In the genomic region with DNA sequence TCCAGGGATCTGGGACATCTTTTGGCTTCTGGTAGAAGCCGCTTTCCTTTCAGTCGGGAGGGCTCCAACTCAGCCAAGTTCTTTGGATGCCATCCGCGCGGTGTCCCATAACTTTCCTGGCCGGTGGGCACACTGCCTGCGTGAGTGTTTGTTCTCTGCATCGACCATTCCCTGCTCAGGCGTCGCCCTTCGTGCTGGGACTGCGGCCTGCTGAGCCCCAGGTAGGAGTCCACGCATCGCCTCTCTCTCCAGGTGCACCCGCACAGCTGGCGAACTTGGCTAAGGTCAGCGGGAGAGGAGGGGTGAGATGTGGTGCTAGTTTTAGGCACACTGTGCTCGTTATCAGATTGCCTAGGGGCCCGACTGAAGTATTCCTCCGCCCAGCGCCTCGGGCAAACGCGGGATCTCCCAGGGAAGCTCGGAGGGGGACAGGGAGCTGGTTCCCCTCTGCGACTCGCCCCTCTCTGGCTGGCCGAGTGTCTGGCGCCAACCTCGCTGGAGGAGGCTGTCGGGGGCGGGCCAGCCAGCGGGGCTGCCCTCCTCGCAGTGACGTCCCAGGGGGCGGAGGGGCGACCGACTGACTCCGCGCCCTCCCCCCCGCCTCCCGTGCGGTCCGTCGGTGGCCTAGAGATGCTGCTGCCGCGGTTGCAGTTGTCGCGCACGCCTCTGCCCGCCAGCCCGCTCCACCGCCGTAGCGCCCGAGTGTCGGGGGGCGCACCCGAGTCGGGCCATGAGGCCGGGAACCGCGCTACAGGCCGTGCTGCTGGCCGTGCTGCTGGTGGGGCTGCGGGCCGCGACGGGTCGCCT, we compare ENCODE assay signal across 1 cellular context.
TF ChIP-seq lines count a peak whose summit lies in the region.

A gene with protein sequence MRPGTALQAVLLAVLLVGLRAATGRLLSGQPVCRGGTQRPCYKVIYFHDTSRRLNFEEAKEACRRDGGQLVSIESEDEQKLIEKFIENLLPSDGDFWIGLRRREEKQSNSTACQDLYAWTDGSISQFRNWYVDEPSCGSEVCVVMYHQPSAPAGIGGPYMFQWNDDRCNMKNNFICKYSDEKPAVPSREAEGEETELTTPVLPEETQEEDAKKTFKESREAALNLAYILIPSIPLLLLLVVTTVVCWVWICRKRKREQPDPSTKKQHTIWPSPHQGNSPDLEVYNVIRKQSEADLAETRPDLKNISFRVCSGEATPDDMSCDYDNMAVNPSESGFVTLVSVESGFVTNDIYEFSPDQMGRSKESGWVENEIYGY (plus strand): TSS at position 607 of the 807 bp plus-strand sequence. CDS start 124 bp downstream, at position 731.

TF ChIP-seq in WTC11, 78 proteins besides CTCF, POLR2A, EP300 and RAD21 (continued from another document):
- 0 out of 2 replicates have a peak, but pooled peaks have one; percentile 6 for TF ChIP-seq ZNF423 (CRISPR knock-in tag; IDR thresholded peaks at IDR 0.05)
- no peak for TF ChIP-seq RORB (CRISPR knock-in tag; IDR thresholded peaks at IDR 0.05)
- TF ChIP-seq, protein P1, sequence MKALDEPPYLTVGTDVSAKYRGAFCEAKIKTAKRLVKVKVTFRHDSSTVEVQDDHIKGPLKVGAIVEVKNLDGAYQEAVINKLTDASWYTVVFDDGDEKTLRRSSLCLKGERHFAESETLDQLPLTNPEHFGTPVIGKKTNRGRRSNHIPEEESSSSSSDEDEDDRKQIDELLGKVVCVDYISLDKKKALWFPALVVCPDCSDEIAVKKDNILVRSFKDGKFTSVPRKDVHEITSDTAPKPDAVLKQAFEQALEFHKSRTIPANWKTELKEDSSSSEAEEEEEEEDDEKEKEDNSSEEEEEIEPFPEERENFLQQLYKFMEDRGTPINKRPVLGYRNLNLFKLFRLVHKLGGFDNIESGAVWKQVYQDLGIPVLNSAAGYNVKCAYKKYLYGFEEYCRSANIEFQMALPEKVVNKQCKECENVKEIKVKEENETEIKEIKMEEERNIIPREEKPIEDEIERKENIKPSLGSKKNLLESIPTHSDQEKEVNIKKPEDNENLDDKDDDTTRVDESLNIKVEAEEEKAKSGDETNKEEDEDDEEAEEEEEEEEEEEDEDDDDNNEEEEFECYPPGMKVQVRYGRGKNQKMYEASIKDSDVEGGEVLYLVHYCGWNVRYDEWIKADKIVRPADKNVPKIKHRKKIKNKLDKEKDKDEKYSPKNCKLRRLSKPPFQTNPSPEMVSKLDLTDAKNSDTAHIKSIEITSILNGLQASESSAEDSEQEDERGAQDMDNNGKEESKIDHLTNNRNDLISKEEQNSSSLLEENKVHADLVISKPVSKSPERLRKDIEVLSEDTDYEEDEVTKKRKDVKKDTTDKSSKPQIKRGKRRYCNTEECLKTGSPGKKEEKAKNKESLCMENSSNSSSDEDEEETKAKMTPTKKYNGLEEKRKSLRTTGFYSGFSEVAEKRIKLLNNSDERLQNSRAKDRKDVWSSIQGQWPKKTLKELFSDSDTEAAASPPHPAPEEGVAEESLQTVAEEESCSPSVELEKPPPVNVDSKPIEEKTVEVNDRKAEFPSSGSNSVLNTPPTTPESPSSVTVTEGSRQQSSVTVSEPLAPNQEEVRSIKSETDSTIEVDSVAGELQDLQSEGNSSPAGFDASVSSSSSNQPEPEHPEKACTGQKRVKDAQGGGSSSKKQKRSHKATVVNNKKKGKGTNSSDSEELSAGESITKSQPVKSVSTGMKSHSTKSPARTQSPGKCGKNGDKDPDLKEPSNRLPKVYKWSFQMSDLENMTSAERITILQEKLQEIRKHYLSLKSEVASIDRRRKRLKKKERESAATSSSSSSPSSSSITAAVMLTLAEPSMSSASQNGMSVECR (CRISPR knock-in tag; IDR thresholded peaks at IDR 0.05; ENCODE audit: borderline replicate concordance): peak; percentile 66; the same call in 1 of the 2 replicates
- peak; percentile 82; the same call in 1 of the 2 replicates for TF ChIP-seq FOXP1 (CRISPR knock-in tag; IDR thresholded peaks at IDR 0.05; ENCODE audit: borderline replicate concordance)
- 0 out of 2 replicates have a peak, but pooled peaks have one; percentile 3 for TF ChIP-seq PRDM15 (CRISPR knock-in tag; IDR thresholded peaks at IDR 0.05)
- TF ChIP-seq ATF1 (CRISPR knock-in tag; IDR thresholded peaks at IDR 0.05): no peak
- TF ChIP-seq SP1 (CRISPR knock-in tag; conservative IDR thresholded peaks at IDR 0.05): 0 out of 2 replicates have a peak, but pooled peaks have one; percentile 38
- TF ChIP-seq E2F5 (CRISPR knock-in tag; IDR thresholded peaks at IDR 0.05): peak; percentile 77; the same call in 1 of the 2 replicates
- no peak for TF ChIP-seq ZBTB21 (CRISPR knock-in tag; IDR thresholded peaks at IDR 0.05; ENCODE audit: borderline replicate concordance)
- 0 out of 2 replicates have a peak, but pooled peaks have one; percentile 58 for TF ChIP-seq MLX (CRISPR knock-in tag; IDR thresholded peaks at IDR 0.05)
- no peak for TF ChIP-seq ZNF219 (CRISPR knock-in tag; IDR thresholded peaks at IDR 0.05; ENCODE audit: borderline replicate concordance)
- peak; percentile 51; the same call in 1 of the 2 replicates for TF ChIP-seq MAX (CRISPR knock-in tag; IDR thresholded peaks at IDR 0.05)
